8 cellular contexts compared by ENCODE assay signal in the genomic region with DNA sequence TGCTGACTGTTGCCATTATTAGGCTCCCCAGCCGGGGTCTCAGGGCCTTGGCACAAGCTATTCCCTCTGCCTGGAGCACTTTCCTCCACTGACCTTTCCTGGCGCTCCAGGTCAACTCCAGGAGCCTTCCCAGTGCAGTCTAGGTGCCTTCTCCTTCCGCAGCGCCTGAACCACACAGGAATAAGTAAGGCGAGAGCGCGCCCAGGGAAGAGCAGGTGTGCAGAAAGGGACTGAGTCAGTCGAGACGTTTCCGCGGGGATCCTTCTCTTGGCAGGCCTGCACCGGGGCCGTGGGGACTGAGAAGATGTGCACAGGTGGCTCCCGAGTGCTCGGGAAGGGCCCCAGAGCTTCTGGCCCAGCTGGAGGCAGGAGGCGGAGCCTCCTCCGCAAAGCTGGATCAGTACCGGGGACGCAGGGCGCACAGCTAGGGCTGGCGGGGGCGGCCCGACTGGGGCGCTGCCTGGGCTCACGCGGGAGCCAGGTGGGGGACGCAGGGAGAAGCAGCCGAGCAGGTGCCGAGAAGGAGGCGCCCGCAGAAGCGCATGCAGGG. TPM values are rescaled to one million over a fixed set of nuclear protein-coding genes. Genes with fewer than 3 reads are reported as not detected.
DNase-seq lines count a peak whose midpoint lies in the region; ATAC-seq and TF ChIP-seq lines count a peak whose summit lies in the region.

No MANE protein-coding gene starts in this region.

- ATAC-seq in HG02852 (IDR thresholded peaks at IDR 0.05; ENCODE audit: unreplicated experiment), result peak; percentile 20
- peak; percentile 23 for ATAC-seq in effector memory CD8-positive, alpha-beta T cell (replicated peaks)

- no peaks in the 10 kb centered on the region for H3K9me3 Mint-ChIP-seq in effector memory CD8-positive, alpha-beta T cell
- H3K9me3 Mint-ChIP-seq in nephron, result no peaks in the 10 kb centered on the region

- peaks cover 11% of the 10 kb centered on the region for H3K4me1 ChIP-seq in SJCRH30

- peak overlapping the region in 1 of 2 donors; percentile 33 for H3K27ac Mint-ChIP-seq in effector memory CD8-positive, alpha-beta T cell
- no peak overlapping the region for H3K27ac Mint-ChIP-seq in nephron

- H3K9me3 ChIP-seq in SJCRH30 (replicated peaks), result no peaks in the 10 kb centered on the region

- H3K36me3 ChIP-seq in SJCRH30, result peaks cover 21% of the 10 kb centered on the region

- peak overlapping the region; percentile 73 to 76 for H3K4me3 Mint-ChIP-seq in effector memory CD8-positive, alpha-beta T cell
- peak overlapping the region; percentile 65 to 77 (median 68) for H3K4me3 Mint-ChIP-seq in nephron

- H3K4me1 Mint-ChIP-seq in effector memory CD8-positive, alpha-beta T cell (ENCODE audit: low read depth in 2 of 2), result peaks cover 8% of the 10 kb centered on the region in 2 donors
- H3K4me1 Mint-ChIP-seq in nephron, result peaks cover 7% of the 10 kb centered on the region

- in situ Hi-C loops in G401 (cut with HindIII; ENCODE audit: low sequenced_read_pairs), result no loop called here

- DNase-seq in G401 (ENCODE audit: low spot score) (peak; percentile 32), SW480 (ENCODE audit: low spot score) (peak; percentile 21), SJCRH30 (no peak), C1 segment of cervical spinal cord (lab: John Stamatoyannopoulos, UW) (no peak), OCI-M1 (lab: John Stamatoyannopoulos, UW) (no peak)
- peak in 1 of 3 experiments; percentile 10 for DNase-seq in effector memory CD8-positive, alpha-beta T cell

- peaks cover 35% of the 10 kb centered on the region for H3K36me3 Mint-ChIP-seq in effector memory CD8-positive, alpha-beta T cell (ENCODE audit: insufficient read depth)
- H3K36me3 Mint-ChIP-seq in nephron (ENCODE audit: low read depth), result peaks cover 26% of the 10 kb centered on the region

- no peak for TF ChIP-seq CTCF in nephron (IDR thresholded peaks at IDR 0.05; ENCODE audit: unreplicated experiment in 3 of 3)

- H3K27ac ChIP-seq in SJCRH30, result no peak overlapping the region

- H3K27me3 ChIP-seq in SJCRH30, result no peaks in the 10 kb centered on the region

- H3K27me3 Mint-ChIP-seq in effector memory CD8-positive, alpha-beta T cell, result peaks cover 20 to 23% of the 10 kb centered on the region in 2 donors
- peaks cover 56% of the 10 kb centered on the region for H3K27me3 Mint-ChIP-seq in nephron (ENCODE audit: low read depth)

- H3K4me3 ChIP-seq in SJCRH30, result no peak overlapping the region

RNA-seq across cellular contexts. Expression of a gene that starts 0.8 kb away (rescaled TPM):
- total RNA-seq in G401 (2014; rRNA removed; shearing (Covaris generic)), result not detected in 2 replicates
- 0.22 and 0.63 TPM in 2 replicates for total RNA-seq in SJCRH30 (2014; rRNA removed; shearing (Covaris generic))

Comparison
In these comparisons a context has a peak if more than half of its experiments do, and no peak if none do; other contexts are left out.
1. DNase-seq: peak in G401 (single experiment) and SW480 (single experiment); none in SJCRH30 (0 of 2), C1 segment of cervical spinal cord (0 of 14) and OCI-M1 (single experiment).